Comparison of ENCODE assay signal across 9 cellular contexts in genomic region chr6:6057442-6058053, GRCh38. TPM values are rescaled to one million over a fixed set of nuclear protein-coding genes. Genes with fewer than 3 reads are reported as not detected.
DNase-seq lines count a peak whose midpoint lies in the region; ATAC-seq and TF ChIP-seq lines count a peak whose summit lies in the region.
"Had no signal": no experiment of that assay in that cellular context is flagged by ENCODE, and none has a peak within 500 bp of the region (broad histone marks: within the 10 kb centered on the region; RNA-seq: fewer than 3 reads in every experiment).

No MANE protein-coding gene starts in this region.

- H3K27ac Mint-ChIP-seq in endothelial cell (ENCODE audit: unreplicated experiment), result no peak overlapping the region
- H3K27ac Mint-ChIP-seq in naive thymus-derived CD8-positive, alpha-beta T cell, result no peak overlapping the region

- no peak overlapping the region for H3K4me3 Mint-ChIP-seq in endothelial cell (ENCODE audit: unreplicated experiment)
- no peak overlapping the region for H3K4me3 Mint-ChIP-seq in naive thymus-derived CD8-positive, alpha-beta T cell

- TF ChIP-seq CTCF in endothelial cell (IDR thresholded peaks at IDR 0.05; ENCODE audit: unreplicated experiment) (peak; percentile 57), stomach (IDR thresholded peaks at IDR 0.05) (peak in 3 of 7 experiments; percentile 25 to 35 (median 33))

- no peaks in the 10 kb centered on the region for H3K27me3 Mint-ChIP-seq in endothelial cell (ENCODE audit: unreplicated experiment)
- H3K27me3 Mint-ChIP-seq in naive thymus-derived CD8-positive, alpha-beta T cell, result peaks cover 16 to 50% (median 22%) of the 10 kb centered on the region in 5 donors

- H3K9me3 Mint-ChIP-seq in endothelial cell (ENCODE audit: unreplicated experiment), result peaks cover 5% of the 10 kb centered on the region
- peaks cover 0 to 5% (median 0%) of the 10 kb centered on the region in 9 donors for H3K9me3 Mint-ChIP-seq in naive thymus-derived CD8-positive, alpha-beta T cell

- POLR2A ChIA-PET in naive thymus-derived CD8-positive, alpha-beta T cell (lab: Charles Lee), result interaction anchor here (2.0 kb wide), 1 partner anchor 490 kb away, joined by 5 read pairs; no protein-coding TSS in a partner anchor

- H3K36me3 Mint-ChIP-seq in endothelial cell (ENCODE audit: low read depth, unreplicated experiment), result no peaks in the 10 kb centered on the region
- peaks cover 0 to 3% (median 0%) of the 10 kb centered on the region in 3 donors for H3K36me3 Mint-ChIP-seq in naive thymus-derived CD8-positive, alpha-beta T cell

- H3K27me3 ChIP-seq in stomach, result peaks cover 0 to 15% (median 14%) of the 10 kb centered on the region in 3 donors

- H3K4me3 ChIP-seq in Jurkat, Clone E6-1 (ENCODE audit: low read length), result no peak overlapping the region
- H3K4me3 ChIP-seq in stomach, result no peak overlapping the region
- H3K4me3 ChIP-seq: BLaER1 treated with 17β-estradiol and CSF1 and Interleukin-3, amounts not matched to agents 10 nM and 100 nM had no signal

- H3K9me3 ChIP-seq in stomach, result peaks cover 0 to 9% (median 6%) of the 10 kb centered on the region in 4 donors

- intact Hi-C loops in stomach (cut with DNase I; ENCODE audit: low total_unique reads), result loop anchor here (10.0 kb wide), 1 partner anchor 487 kb away; no protein-coding TSS in a partner anchor

- H3K4me1 ChIP-seq in stomach, result no peaks in the 10 kb centered on the region

- peak; percentile 65 to 71 for ATAC-seq in naive thymus-derived CD8-positive, alpha-beta T cell

- H3K27ac ChIP-seq in stomach, result no peak overlapping the region
- H3K27ac ChIP-seq: BLaER1 treated with 17β-estradiol and CSF1 and Interleukin-3, amounts not matched to agents 10 nM and 100 nM had no signal

- TF ChIP-seq POLR2A in stomach (IDR thresholded peaks at IDR 0.05), result no peak

- DNase-seq in NCI-H2107 treated with DMSO at 0.1 percent for 48 hours (lab: John Stamatoyannopoulos, UW; ENCODE audit: unreplicated experiment), result peak; percentile 4
- DNase-seq in NCI-H2107 (lab: John Stamatoyannopoulos, UW), result no peak
- DNase-seq in Jurkat, Clone E6-1 (ENCODE audit: low read depth, low spot score), result peak; percentile 72
- peak; percentile 55 for DNase-seq in OCI-M2 (lab: John Stamatoyannopoulos, UW; ENCODE audit: unreplicated experiment)
- DNase-seq in endothelial cell (ENCODE audit: low spot score), result peak; percentile 22
- DNase-seq in naive thymus-derived CD8-positive, alpha-beta T cell, result peak in 5 of 10 donors; percentile 7 to 63 (median 40)
- DNase-seq in stomach, result no peak
- DNase-seq in stimulated activated CD4-positive, alpha-beta T cell treated with anti-CD3 and anti-CD28 coated beads, Interleukin-4, amount 100 ng/mL, for 24 hours, result no peak

- no peak for TF ChIP-seq EP300 in stomach (IDR thresholded peaks at IDR 0.05)

- no peaks in the 10 kb centered on the region for H3K4me1 Mint-ChIP-seq in endothelial cell (ENCODE audit: unreplicated experiment)
- H3K4me1 Mint-ChIP-seq in naive thymus-derived CD8-positive, alpha-beta T cell, result no peaks in the 10 kb centered on the region

- 55 to 66% (median 61%) methylated on average over 9 of the region's 9 CpGs for WGBS in stomach, 5 donors

- H3K36me3 ChIP-seq in stomach, result no peaks in the 10 kb centered on the region
- H3K36me3 ChIP-seq: BLaER1 treated with 17β-estradiol and CSF1 and Interleukin-3, amounts not matched to agents 10 nM and 100 nM had no signal

RNA-seq across cellular contexts. Expression of gene NRN1, which starts 50.8 kb away (rescaled TPM):
- polyA plus RNA-seq in Jurkat, Clone E6-1 (2012; ENCODE audit: insufficient read depth, insufficient read length), result 64.3 TPM
- total RNA-seq in endothelial cell (ENCODE audit: unreplicated experiment) (39.6 TPM), stomach (1 to 10 TPM in 2 of 5 donors, under 1 TPM in 1, not detected in 2; 0.45 to 4.5 (median 4.2) TPM)
- under 1 TPM in 1 of 2 experiments, not detected in 1; 0.65 TPM for total RNA-seq in naive thymus-derived CD8-positive, alpha-beta T cell
- polyA plus RNA-seq in naive thymus-derived CD8-positive, alpha-beta T cell, result under 1 TPM in 2 of 3 donors, not detected in 1; 0.11 to 0.13 TPM
- 1 to 10 TPM; 3.0 to 9.8 (median 7.0) TPM for polyA plus RNA-seq in stomach

Comparison
In these comparisons a context has a peak if more than half of its experiments do, and no peak if none do; other contexts are left out.
1. DNase-seq: peak in NCI-H2107 treated with DMSO at 0.1 percent for 48 hours (single experiment), Jurkat, Clone E6-1 (single experiment), OCI-M2 (single experiment) and endothelial cell (single experiment); none in NCI-H2107 (single experiment), stomach (single experiment) and stimulated activated CD4-positive, alpha-beta T cell treated with anti-CD3 and anti-CD28 coated beads, Interleukin-4, amount 100 ng/mL, for 24 hours (single experiment).